20 cellular contexts compared by ENCODE assay signal in the genomic region with DNA sequence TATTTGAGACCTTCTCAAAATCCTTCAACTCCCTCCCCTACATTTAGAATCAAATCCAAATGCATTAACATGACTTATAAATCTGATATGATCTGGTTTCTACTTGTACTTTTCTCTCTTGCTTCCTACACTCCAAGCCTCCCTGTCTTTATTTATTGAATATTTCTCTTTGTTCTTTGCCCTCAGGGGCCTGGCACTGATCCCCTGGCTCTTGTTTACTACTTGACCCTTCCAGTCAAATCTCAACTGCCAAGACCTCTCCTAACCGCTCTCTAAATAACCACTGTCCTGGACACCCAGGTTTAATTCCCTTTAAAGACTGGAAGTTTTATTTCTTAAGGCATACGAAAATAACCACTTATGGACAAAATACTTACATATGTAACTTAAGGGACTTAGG.
A peak's percentile ranks its signal among the peaks of the same experiment; 100 is the strongest.
DNase-seq lines count a peak whose midpoint lies in the region; ATAC-seq and TF ChIP-seq lines count a peak whose summit lies in the region.
"Had no signal": no experiment of that assay in that cellular context is flagged by ENCODE, and none has a peak within 500 bp of the region (broad histone marks: within the 10 kb centered on the region; RNA-seq: fewer than 3 reads in every experiment).

No MANE protein-coding gene starts in this region.

- H4K5ac ChIP-seq in H9 (ENCODE audit: insufficient read length, low read depth, low read length) = no peak overlapping the region

- no peak overlapping the region for H3K4me3 Mint-ChIP-seq in H9
- H3K4me3 Mint-ChIP-seq: CD14-positive monocyte; CD4-positive, alpha-beta memory T cell; CD4-positive, CD25-positive, alpha-beta regulatory T cell; CD8-positive, alpha-beta memory T cell had no signal

- H3K4me1 ChIP-seq in SK-N-SH (ENCODE audit: control insufficient read depth in 1 of 2, insufficient read depth in 2 of 2, low read depth in 1 of 2, low read length in 1 of 2) = peaks cover 0 to 2% of the 10 kb centered on the region in 2 experiments; a peak in 1 of 4 replicates
- H3K4me1 ChIP-seq in H9 (ENCODE audit: insufficient read depth, low read length) = no peaks in the 10 kb centered on the region; the same call in 1 of the 2 replicates
- H3K4me1 ChIP-seq in smooth muscle cell (ENCODE audit: low read depth) = no peaks in the 10 kb centered on the region
- H3K4me1 ChIP-seq: BE2C, BLaER1 had no signal

- TF ChIP-seq EP300 in SK-N-SH (IDR thresholded peaks at IDR 0.05; ENCODE audit: borderline replicate concordance in 1 of 2, low read depth in 1 of 2, low read length in 1 of 2) = no peak

- DNase-seq in SK-N-SH (peak; percentile 32), H9 (no peak), germinal center (ENCODE audit: low spot score) (peak; percentile 3), retina (no peak), smooth muscle cell (lab: John Stamatoyannopoulos, UW; ENCODE audit: unreplicated experiment) (no peak)
- no peak for DNase-seq in activated naive CD4-positive, alpha-beta T cell treated with anti-CD3 and anti-CD28 coated beads, Interleukin-2, amount 50 U/mL, for 72 hours (ENCODE audit: low spot score in 2 of 2)
- no peak for DNase-seq in activated naive CD4-positive, alpha-beta T cell (lab: John Stamatoyannopoulos, UW)
- DNase-seq: 8988T; ACHN; BE2C; C1 segment of cervical spinal cord; CD4-positive, alpha-beta memory T cell; CD4-positive, CD25-positive, alpha-beta regulatory T cell; CD8-positive, alpha-beta memory T cell; COR-L47; DMS79 treated with DMSO at 0.1 percent for 48 hours; GF-D8 had no signal

- no peak for ATAC-seq in SK-N-SH treated with all-trans-retinoic acid at 6 μM for 48 hours
- no peak for ATAC-seq in activated naive CD4-positive, alpha-beta T cell treated with anti-CD3 and anti-CD28 coated beads, Interleukin-2, amount 50 U/mL, for 72 hours

- H2BK15ac ChIP-seq in H9 (ENCODE audit: low read depth, low read length) = no peak overlapping the region

- no peak overlapping the region for H3K18ac ChIP-seq in H9 (ENCODE audit: insufficient read length, low read depth, low read length)

- no peaks in the 10 kb centered on the region for H4K20me1 ChIP-seq in SK-N-SH (ENCODE audit: insufficient read depth)
- H4K20me1 ChIP-seq in H9 (ENCODE audit: control insufficient read depth, insufficient read depth, insufficient read length) = no peaks in the 10 kb centered on the region
- H4K20me1 ChIP-seq in smooth muscle cell (ENCODE audit: low read depth) = no peaks in the 10 kb centered on the region
- H4K20me1 ChIP-seq: BLaER1 had no signal

- H3K36me3 Mint-ChIP-seq in activated naive CD4-positive, alpha-beta T cell treated with anti-CD3 and anti-CD28 coated beads, Interleukin-2, amount 50 U/mL, for 72 hours = no peaks in the 10 kb centered on the region
- peaks cover 2 to 15% (median 14%) of the 10 kb centered on the region in 3 experiments; a peak in 6 of 7 replicates for H3K36me3 Mint-ChIP-seq in H9 (ENCODE audit: insufficient read depth in 1 of 3, low read depth in 3 of 3)
- H3K36me3 Mint-ChIP-seq: CD14-positive monocyte; CD4-positive, CD25-positive, alpha-beta regulatory T cell; CD8-positive, alpha-beta memory T cell had no signal

- no peaks in the 10 kb centered on the region for H3K9me2 ChIP-seq in SK-N-SH

- H3K9me3 ChIP-seq in SK-N-SH (no peaks in the 10 kb centered on the region), H9 (ENCODE audit: control insufficient read depth, low read depth, low read length) (no peaks in the 10 kb centered on the region), smooth muscle cell (replicated peaks; ENCODE audit: low read depth) (no peaks in the 10 kb centered on the region)
- H3K9me3 ChIP-seq: BE2C, BLaER1 had no signal

- H4K8ac ChIP-seq in H9 (replicated peaks; ENCODE audit: insufficient read length, low read depth, low read length) = no peak overlapping the region

- H2BK12ac ChIP-seq in H9 (ENCODE audit: insufficient read length, low read depth, low read length) = no peak overlapping the region

- H3K23ac ChIP-seq in H9 (ENCODE audit: insufficient read length, low read depth, low read length) = no peak overlapping the region

- H3K4me3 ChIP-seq in SK-N-SH (ENCODE audit: low read depth in 2 of 2, low read length in 1 of 2) = no peak overlapping the region
- no peak overlapping the region for H3K4me3 ChIP-seq in smooth muscle cell
- H3K4me3 ChIP-seq: BLaER1 had no signal

- H3K4me1 Mint-ChIP-seq in H9 = peaks cover 29 to 33% of the 10 kb centered on the region in 2 experiments
- H3K4me1 Mint-ChIP-seq: CD14-positive monocyte; CD4-positive, alpha-beta memory T cell; CD4-positive, CD25-positive, alpha-beta regulatory T cell; CD8-positive, alpha-beta memory T cell had no signal

- H3K27ac Mint-ChIP-seq in activated naive CD4-positive, alpha-beta T cell treated with anti-CD3 and anti-CD28 coated beads, Interleukin-2, amount 50 U/mL, for 72 hours = peak overlapping the region; percentile 2 to 24
- peak overlapping the region in 2 of 3 experiments; percentile 12; a peak in 2 of 7 replicates for H3K27ac Mint-ChIP-seq in H9
- H3K27ac Mint-ChIP-seq: CD4-positive, alpha-beta memory T cell; CD4-positive, CD25-positive, alpha-beta regulatory T cell; CD8-positive, alpha-beta memory T cell had no signal

- no peak overlapping the region for H3K56ac ChIP-seq in H9 (ENCODE audit: insufficient read length, low read depth, low read length)

- H2BK20ac ChIP-seq in H9 (ENCODE audit: low read depth, low read length, poor library complexity, severe bottlenecking) = no peak overlapping the region

- H3F3A ChIP-seq in SK-N-SH (replicated peaks; ENCODE audit: insufficient read depth) (no peaks in the 10 kb centered on the region), smooth muscle cell (ENCODE audit: low read depth) (no peaks in the 10 kb centered on the region)

- H2BK5ac ChIP-seq in H9 (ENCODE audit: insufficient read length, low read length) = no peak overlapping the region

- peaks cover 0 to 5% of the 10 kb centered on the region in 2 donors for H3K9me3 Mint-ChIP-seq in activated naive CD4-positive, alpha-beta T cell treated with anti-CD3 and anti-CD28 coated beads, Interleukin-2, amount 50 U/mL, for 72 hours
- peaks cover 2 to 4% of the 10 kb centered on the region in 2 experiments; a peak in 3 of 5 replicates for H3K9me3 Mint-ChIP-seq in H9
- H3K9me3 Mint-ChIP-seq: CD4-positive, CD25-positive, alpha-beta regulatory T cell had no signal

- POLR2A ChIA-PET in SK-N-SH (lab: Yijun Ruan, JAX) = no interaction called here

- H3K27ac ChIP-seq in SK-N-SH (ENCODE audit: low read depth in 2 of 2, low read length in 1 of 2) = peak overlapping the region in 1 of 2 experiments; percentile 28; a peak in 1 of 4 replicates
- H3K27ac ChIP-seq in H9 (ENCODE audit: insufficient read length, low read depth, low read length) = no peak overlapping the region
- no peak overlapping the region for H3K27ac ChIP-seq in smooth muscle cell (ENCODE audit: low read depth)
- H3K27ac ChIP-seq: BLaER1 had no signal

- no peak overlapping the region for H2AK5ac ChIP-seq in H9 (ENCODE audit: insufficient read length, low read length)

- CTCF ChIA-PET in SK-N-SH (lab: Yijun Ruan, JAX) = interaction anchor here (2.0 kb wide), 1 partner anchor 19 kb away, joined by 8 read pairs; no protein-coding TSS in a partner anchor

- H3T11ph ChIP-seq in H9 (ENCODE audit: low read length) = no peak overlapping the region

- WGBS in SK-N-SH (ENCODE audit: low lambda C conversion rate) = 45% methylated on average over 2 of the region's 2 CpGs
- WGBS in H9 (ENCODE audit: extremely low coverage, insufficient read length, low lambda C conversion rate) = no CpG with 5 or more reads among the region's 2 CpGs
- 45% methylated on average over 2 of the region's 2 CpGs for WGBS in smooth muscle cell (ENCODE audit: low lambda C conversion rate)

- no peak overlapping the region for H3K4ac ChIP-seq in H9 (ENCODE audit: low read depth, low read length)

- H3K9ac ChIP-seq in SK-N-SH = no peak overlapping the region
- no peak overlapping the region for H3K9ac ChIP-seq in H9 (ENCODE audit: extremely low read depth, insufficient read length, low read length)
- H3K9ac ChIP-seq in smooth muscle cell (ENCODE audit: low read depth) = no peak overlapping the region
- H3K9ac ChIP-seq: BLaER1 had no signal

- no peaks in the 10 kb centered on the region for H3K23me2 ChIP-seq in H9 (ENCODE audit: insufficient read length, low read depth, low read length, poor library complexity, severe bottlenecking)

- peaks cover 3% of the 10 kb centered on the region for H3K79me1 ChIP-seq in H9 (ENCODE audit: insufficient read depth, low read depth, low read length, poor library complexity, severe bottlenecking)

- no peak for TF ChIP-seq RAD21 in SK-N-SH (IDR thresholded peaks at IDR 0.05; ENCODE audit: low read length)

- no peak overlapping the region for H4K91ac ChIP-seq in H9 (ENCODE audit: insufficient read length, low read depth, low read length)

- H2AFZ ChIP-seq in SK-N-SH (ENCODE audit: low read depth) (no peak overlapping the region), H9 (ENCODE audit: low read length) (no peak overlapping the region), smooth muscle cell (ENCODE audit: low read depth) (no peak overlapping the region)

- TF ChIP-seq CTCF in SK-N-SH (IDR thresholded peaks at IDR 0.05) = no peak
- no peak for TF ChIP-seq CTCF in H9 (conservative IDR thresholded peaks at IDR 0.05)
- TF ChIP-seq CTCF in smooth muscle cell (IDR thresholded peaks at IDR 0.05; ENCODE audit: borderline replicate concordance, insufficient read depth, poor library complexity, severe bottlenecking) = no peak

- no peaks in the 10 kb centered on the region for H3K27me3 ChIP-seq in SK-N-SH (ENCODE audit: insufficient read depth)
- no peaks in the 10 kb centered on the region for H3K27me3 ChIP-seq in H9 (ENCODE audit: insufficient read depth, low read length)
- no peaks in the 10 kb centered on the region for H3K27me3 ChIP-seq in smooth muscle cell (ENCODE audit: low read depth)
- H3K27me3 ChIP-seq: BE2C, BLaER1 had no signal

- H3K36me3 ChIP-seq in SK-N-SH (replicated peaks in 1 of 2; ENCODE audit: control insufficient read depth in 1 of 2, insufficient read depth in 2 of 2, low read length in 1 of 2) (no peaks in the 10 kb centered on the region), smooth muscle cell (ENCODE audit: low read depth) (no peaks in the 10 kb centered on the region)
- H3K36me3 ChIP-seq: BE2C, BLaER1 had no signal

- no peak overlapping the region for H2BK120ac ChIP-seq in H9 (ENCODE audit: low read depth, low read length, poor library complexity, severe bottlenecking)

- no peak overlapping the region for H3K14ac ChIP-seq in H9 (ENCODE audit: insufficient read depth, low read length)

- H3K79me2 ChIP-seq in SK-N-SH (ENCODE audit: insufficient read depth) = no peaks in the 10 kb centered on the region
- no peaks in the 10 kb centered on the region for H3K79me2 ChIP-seq in H9 (ENCODE audit: insufficient read depth, low read length)
- H3K79me2 ChIP-seq in smooth muscle cell (ENCODE audit: low read depth) = no peaks in the 10 kb centered on the region

- H3K4me2 ChIP-seq in SK-N-SH (no peak overlapping the region), H9 (ENCODE audit: insufficient read depth, insufficient read length, low read length) (no peak overlapping the region), smooth muscle cell (no peak overlapping the region)
- H3K4me2 ChIP-seq: BLaER1 had no signal

- H3K27me3 Mint-ChIP-seq in H9 (ENCODE audit: low read depth) = no peaks in the 10 kb centered on the region
- H3K27me3 Mint-ChIP-seq: CD4-positive, alpha-beta memory T cell; CD4-positive, CD25-positive, alpha-beta regulatory T cell had no signal

TF ChIP-seq in SK-N-SH, 30 proteins besides CTCF, POLR2A, EP300 and RAD21 (continues in another document):
- no peak for TF ChIP-seq GATA2 (CRISPR knock-in tag; IDR thresholded peaks at IDR 0.05)

Comparison
In these comparisons a context has a peak if more than half of its experiments do, and no peak if none do; other contexts are left out.
1. DNase-seq: peak in SK-N-SH (single experiment) and germinal center (single experiment); none in activated naive CD4-positive, alpha-beta T cell treated with anti-CD3 and anti-CD28 coated beads, Interleukin-2, amount 50 U/mL, for 72 hours (0 of 2), activated naive CD4-positive, alpha-beta T cell (0 of 4), H9 (single experiment), retina (single experiment) and smooth muscle cell (single experiment).